11 cellular contexts compared by ENCODE assay signal in the genomic region with DNA sequence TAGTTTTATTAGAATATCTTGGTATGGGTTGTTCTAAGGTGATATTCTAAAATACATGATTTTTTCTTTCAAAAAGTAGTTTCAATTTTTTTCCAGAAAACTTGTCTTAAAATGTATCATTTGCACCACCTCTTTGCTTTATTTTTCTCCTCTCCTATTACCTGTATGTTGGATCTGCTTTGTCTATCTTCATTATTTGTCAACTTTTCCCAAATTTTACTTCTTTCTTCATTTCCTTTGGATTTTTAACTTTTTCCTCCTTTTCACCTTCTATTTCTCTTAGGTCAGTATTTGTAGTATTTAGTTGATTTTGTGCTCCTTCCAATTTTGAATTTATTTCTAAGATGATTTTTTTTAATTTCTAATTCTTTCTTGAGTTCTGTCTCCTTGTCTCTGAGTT.
"Had no signal": no experiment of that assay in that cellular context is flagged by ENCODE, and none has a peak within 500 bp of the region (broad histone marks: within the 10 kb centered on the region; RNA-seq: fewer than 3 reads in every experiment).

No MANE protein-coding gene starts in this region.

- H3K4me3 Mint-ChIP-seq: H9, HFFc6 had no signal

- H3K27ac ChIP-seq: GM23248, HL-60, KMS-11 had no signal

- H3K9ac ChIP-seq: GM23248, KMS-11 had no signal

- H3K27ac Mint-ChIP-seq: H9, HFFc6 had no signal

- H3K4me3 ChIP-seq: GM23248 had no signal

- FAIRE-seq: H1, H54, HepG2 had no signal

- ATAC-seq: HepG2 had no signal

- DNase-seq: H9, HCEC 1CT, HFFc6, IMR-90, KBM-7 had no signal
